ENCODE assay signal across 11 cellular contexts in the genomic region with DNA sequence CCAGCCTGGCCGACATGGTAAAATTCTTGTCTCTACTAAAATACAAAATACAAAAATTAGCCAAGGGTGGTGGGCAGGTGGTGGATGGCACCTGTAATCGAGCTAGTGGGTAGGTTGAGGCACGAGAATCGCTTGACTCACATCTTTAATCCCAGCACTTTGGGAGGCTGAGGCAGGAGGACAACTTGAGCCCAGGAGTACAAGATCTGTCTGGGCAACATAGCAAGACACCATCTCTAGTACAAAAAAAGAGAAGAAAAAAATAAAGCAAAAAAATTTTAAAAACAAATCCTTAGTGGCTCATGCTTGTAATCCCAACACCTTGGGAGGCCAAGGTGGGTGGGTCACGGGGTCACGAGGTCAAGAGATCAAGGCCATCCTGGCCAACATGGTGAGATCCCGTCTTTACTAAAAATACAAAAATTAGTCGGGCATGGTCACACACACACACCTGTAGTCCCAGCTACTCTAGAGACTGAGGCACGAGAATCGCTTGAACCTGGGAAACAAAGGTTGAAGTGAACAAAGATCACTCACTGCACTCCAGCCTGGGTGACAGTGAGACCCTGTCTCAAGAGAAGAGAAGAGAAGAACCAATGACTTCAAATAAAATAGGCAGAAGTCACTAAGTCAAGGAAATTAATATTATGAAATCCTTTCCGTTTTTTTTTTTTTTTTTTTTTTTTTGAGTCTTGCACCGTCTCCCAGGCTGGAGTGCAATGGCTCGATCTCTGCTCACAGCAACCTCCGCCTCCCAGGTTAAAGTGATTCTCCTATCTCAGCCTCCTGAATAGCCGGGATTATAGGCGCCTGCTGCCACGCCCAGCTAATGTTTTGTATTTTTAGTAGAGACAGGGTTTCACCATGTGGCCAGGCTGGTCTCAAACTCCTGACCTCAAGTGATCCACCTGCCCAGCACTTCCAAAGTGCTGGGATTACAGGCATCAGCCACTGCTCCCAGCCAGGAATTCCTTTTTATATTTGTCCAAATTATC. TPM values are rescaled to one million over a fixed set of nuclear protein-coding genes. Genes with fewer than 3 reads are reported as not detected.
DNase-seq lines count a peak whose midpoint lies in the region; ATAC-seq and TF ChIP-seq lines count a peak whose summit lies in the region.
"Had no signal": no experiment of that assay in that cellular context is flagged by ENCODE, and none has a peak within 500 bp of the region (broad histone marks: within the 10 kb centered on the region; RNA-seq: fewer than 3 reads in every experiment).

No MANE protein-coding gene starts in this region.

- CTCF ChIA-PET in Calu3 (lab: Charles Lee), result no interaction called here

- H3K4me1 Mint-ChIP-seq in Calu3 (ENCODE audit: low read depth, unreplicated experiment) (peaks cover 27% of the 10 kb centered on the region), T-helper 17 cell (peaks cover 44% of the 10 kb centered on the region)

- intact Hi-C loops in Calu3 (cut with micrococcal nuclease; ENCODE audit: unreplicated experiment), result no loop called here
- intact Hi-C loops in esophagus muscularis mucosa (cut with DNase I), result no loop called here
- intact Hi-C loops in sigmoid colon (cut with DNase I), result no loop called here

- H3K4me1 ChIP-seq in esophagus muscularis mucosa (peaks cover 46 to 86% (median 75%) of the 10 kb centered on the region in 4 donors), sigmoid colon (peaks cover 0 to 81% (median 68%) of the 10 kb centered on the region in 4 donors)

- DNase-seq in Calu3 (no peak), T-helper 17 cell (no peak), esophagus muscularis mucosa (ENCODE audit: extremely low spot score) (no peak), sigmoid colon (no peak), NCI-H2171 treated with DMSO at 0.1 percent for 48 hours (lab: John Stamatoyannopoulos, UW) (no peak), MG63 (no peak)
- DNase-seq: central memory CD4-positive, alpha-beta T cell; NCI-H2081 treated with DMSO at 0.1 percent for 48 hours; SHP77 had no signal

- no peak overlapping the region for H3K4me3 Mint-ChIP-seq in Calu3 (ENCODE audit: low read depth, unreplicated experiment)
- peak overlapping the region; percentile 56 for H3K4me3 Mint-ChIP-seq in T-helper 17 cell

- no peak for TF ChIP-seq POLR2A in esophagus muscularis mucosa (IDR thresholded peaks at IDR 0.05; ENCODE audit: low read depth)
- no peak for TF ChIP-seq POLR2A in sigmoid colon (IDR thresholded peaks at IDR 0.05)

- H3K27me3 Mint-ChIP-seq in Calu3 (ENCODE audit: unreplicated experiment) (no peaks in the 10 kb centered on the region), T-helper 17 cell (no peaks in the 10 kb centered on the region)

- peaks cover 0 to 9% (median 3%) of the 10 kb centered on the region in 4 donors for H3K36me3 ChIP-seq in esophagus muscularis mucosa
- no peaks in the 10 kb centered on the region for H3K36me3 ChIP-seq in sigmoid colon
- H3K36me3 ChIP-seq in MG63, result peaks cover 10% of the 10 kb centered on the region

- H3K9me3 ChIP-seq in T-helper 17 cell (ENCODE audit: control insufficient read depth, low read length, poor library complexity, severe bottlenecking), result no peaks in the 10 kb centered on the region
- H3K9me3 ChIP-seq in esophagus muscularis mucosa, result no peaks in the 10 kb centered on the region
- H3K9me3 ChIP-seq in sigmoid colon, result no peaks in the 10 kb centered on the region
- no peaks in the 10 kb centered on the region for H3K9me3 ChIP-seq in MG63

- BruUV-seq in Calu3 (replicated peaks; lab: Mats Ljungman, UMichigan), result no TSS peak

- TF ChIP-seq CTCF in Calu3 (IDR thresholded peaks at IDR 0.05; ENCODE audit: unreplicated experiment), result no peak
- TF ChIP-seq CTCF in esophagus muscularis mucosa (IDR thresholded peaks at IDR 0.05), result no peak
- TF ChIP-seq CTCF in sigmoid colon (IDR thresholded peaks at IDR 0.05), result no peak

- TF ChIP-seq EP300 in esophagus muscularis mucosa (IDR thresholded peaks at IDR 0.05) (no peak), sigmoid colon (IDR thresholded peaks at IDR 0.05) (no peak)

- H3K27ac Mint-ChIP-seq in Calu3 (ENCODE audit: unreplicated experiment), result peak overlapping the region; percentile 64
- peak overlapping the region; percentile 74 for H3K27ac Mint-ChIP-seq in T-helper 17 cell

- WGBS in esophagus muscularis mucosa, result 55% methylated on average over 17 of the region's 17 CpGs
- 64 to 69% methylated on average over 17 of the region's 17 CpGs for WGBS in sigmoid colon, 2 donors

- H3K27ac ChIP-seq in esophagus muscularis mucosa (replicated peaks in 1 of 4) (peak overlapping the region; percentile 63 to 100 (median 98)), sigmoid colon (peak overlapping the region; percentile 54 to 99 (median 71))

- H3K9me3 Mint-ChIP-seq in Calu3 (ENCODE audit: low read depth, unreplicated experiment), result no peaks in the 10 kb centered on the region

- peaks cover 34% of the 10 kb centered on the region for H3K36me3 Mint-ChIP-seq in Calu3 (ENCODE audit: insufficient read depth, unreplicated experiment)
- H3K36me3 Mint-ChIP-seq in T-helper 17 cell (ENCODE audit: low read depth), result no peaks in the 10 kb centered on the region

- no peak for ATAC-seq in T-helper 17 cell
- ATAC-seq in esophagus mucosa, result no peak
- ATAC-seq in GM21529 (IDR thresholded peaks at IDR 0.05; ENCODE audit: unreplicated experiment), result no peak

- H3K27me3 ChIP-seq in esophagus muscularis mucosa, result no peaks in the 10 kb centered on the region
- H3K27me3 ChIP-seq in sigmoid colon, result no peaks in the 10 kb centered on the region
- no peaks in the 10 kb centered on the region for H3K27me3 ChIP-seq in MG63

- no peak overlapping the region for H3K4me3 ChIP-seq in esophagus muscularis mucosa
- H3K4me3 ChIP-seq in sigmoid colon, result no peak overlapping the region
- no peak overlapping the region for H3K4me3 ChIP-seq in MG63

RNA-seq across cellular contexts. Expression of a gene that starts 4.9 kb away (rescaled TPM):
- total RNA-seq in Calu3 (2022) (313 and 352 TPM in 2 replicates), T-helper 17 cell (100 to 1,000 TPM; 274 to 317 TPM), esophagus muscularis mucosa (100 to 1,000 TPM; 380 to 521 (median 480) TPM), sigmoid colon (100 to 1,000 TPM; 369 to 440 (median 416) TPM), esophagus mucosa (311 TPM)
- 100 to 1,000 TPM; 384 to 516 (median 451) TPM for polyA plus RNA-seq in sigmoid colon
- 495 and 617 TPM in 2 replicates for total RNA-seq in MG63 (2014; rRNA removed; shearing (Covaris generic); ENCODE audit: low replicate concordance)

RNA-seq across cellular contexts. Expression of a gene that starts 5.4 kb away (rescaled TPM):
- 33.6 and 35.6 TPM in 2 replicates for total RNA-seq in Calu3 (2022)
- total RNA-seq in T-helper 17 cell, result 10 to 100 TPM; 23.4 to 27.0 TPM
- total RNA-seq in esophagus muscularis mucosa, result 10 to 100 TPM; 22.0 to 29.8 (median 26.2) TPM
- 10 to 100 TPM; 15.1 to 25.0 (median 16.5) TPM for total RNA-seq in sigmoid colon
- 10 to 100 TPM; 35.1 to 47.6 (median 40.2) TPM for polyA plus RNA-seq in sigmoid colon
- 12.4 TPM for total RNA-seq in esophagus mucosa
- 22.3 and 22.6 TPM in 2 replicates for total RNA-seq in MG63 (2014; rRNA removed; shearing (Covaris generic); ENCODE audit: low replicate concordance)

RNA-seq across cellular contexts. Expression of a gene that starts 15.4 kb away (rescaled TPM):
- total RNA-seq in Calu3 (2022), result 8.5 and 9.7 TPM in 2 replicates
- total RNA-seq in T-helper 17 cell, result 1 to 10 TPM; 5.9 to 8.3 TPM
- total RNA-seq in esophagus muscularis mucosa, result 1 to 10 TPM; 1.7 to 5.8 (median 3.8) TPM
- total RNA-seq in sigmoid colon, result 10 to 100 TPM in 1 of 4 donors, 1 to 10 TPM in 3; 3.1 to 16.1 (median 4.6) TPM
- polyA plus RNA-seq in sigmoid colon, result 10 to 100 TPM; 11.5 to 12.0 (median 11.8) TPM
- total RNA-seq in esophagus mucosa, result 0.88 TPM
- total RNA-seq in MG63 (2014; rRNA removed; shearing (Covaris generic); ENCODE audit: low replicate concordance), result 1.2 TPM in 1 of 2 replicates, not detected in the other

RNA-seq across cellular contexts. Expression of a gene that starts 22.3 kb away (rescaled TPM):
- total RNA-seq in Calu3 (2022) (14.2 and 15.8 TPM in 2 replicates), T-helper 17 cell (10 to 100 TPM; 17.5 to 18.5 TPM), esophagus muscularis mucosa (10 to 100 TPM in 1 of 4 donors, 1 to 10 TPM in 3; 4.5 to 11.4 (median 7.4) TPM), sigmoid colon (1 to 10 TPM; 2.5 to 9.7 (median 4.5) TPM), esophagus mucosa (6.1 TPM)
- 10 to 100 TPM in 1 of 3 donors, 1 to 10 TPM in 2; 3.6 to 11.6 (median 5.1) TPM for polyA plus RNA-seq in sigmoid colon
- 13.9 and 19.9 TPM in 2 replicates for total RNA-seq in MG63 (2014; rRNA removed; shearing (Covaris generic); ENCODE audit: low replicate concordance)

RNA-seq across cellular contexts. Expression of a gene that starts 48.7 kb away (rescaled TPM):
- total RNA-seq in Calu3 (2022) (143 and 151 TPM in 2 replicates), T-helper 17 cell (100 to 1,000 TPM in 1 of 2 donors, 10 to 100 TPM in 1; 75.6 to 326 TPM), esophagus muscularis mucosa (100 to 1,000 TPM; 154 to 295 (median 226) TPM), sigmoid colon (100 to 1,000 TPM; 164 to 331 (median 268) TPM), esophagus mucosa (296 TPM)
- 100 to 1,000 TPM; 359 to 380 (median 367) TPM for polyA plus RNA-seq in sigmoid colon
- total RNA-seq in MG63 (2014; rRNA removed; shearing (Covaris generic); ENCODE audit: low replicate concordance), result 74.0 and 247 TPM in 2 replicates
